ENCODE assay signal across 9 cellular contexts in the genomic region with DNA sequence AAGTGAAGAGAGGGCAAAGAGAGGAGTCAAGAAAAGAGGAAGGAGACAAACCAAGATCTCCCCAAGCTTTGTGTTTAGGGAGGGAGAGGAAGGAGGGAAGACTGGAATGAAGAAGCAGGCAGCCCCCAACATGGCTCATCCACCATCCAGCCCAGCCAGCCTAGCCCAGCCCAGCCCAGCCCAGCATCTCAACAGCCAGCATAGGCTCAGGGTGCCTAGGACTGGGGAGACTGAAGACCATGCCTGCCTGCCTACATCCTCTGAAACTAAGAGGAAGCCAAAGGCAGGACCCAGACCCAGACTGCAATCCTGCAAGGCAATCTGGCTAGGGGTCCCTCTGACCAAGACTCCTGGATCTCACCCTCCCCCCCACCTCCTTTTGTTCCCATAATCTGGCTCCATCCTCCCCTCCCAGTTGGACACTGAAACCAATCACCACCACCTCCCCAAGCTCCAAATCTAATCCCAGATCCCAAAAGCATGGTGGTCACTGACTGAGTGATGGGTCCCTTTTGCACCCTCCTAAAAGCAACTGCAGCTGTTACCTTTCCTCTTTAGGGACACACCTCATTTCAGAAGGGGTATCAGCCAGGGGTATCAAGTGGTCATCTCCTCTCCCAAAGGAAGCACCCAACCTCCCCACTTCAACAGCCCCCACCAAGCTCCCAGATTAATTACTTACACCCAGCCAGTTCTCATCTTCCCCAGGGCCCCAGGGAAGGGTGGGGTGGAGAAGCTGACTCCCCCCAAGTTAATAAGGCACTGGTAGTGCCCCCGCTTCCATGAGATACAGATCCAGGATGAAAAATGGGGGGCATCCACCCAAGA. TPM values are rescaled to one million over a fixed set of nuclear protein-coding genes. Genes with fewer than 3 reads are reported as not detected.
DNase-seq lines count a peak whose midpoint lies in the region; ATAC-seq, FAIRE-seq and TF ChIP-seq lines count a peak whose summit lies in the region.
"Had no signal": no experiment of that assay in that cellular context is flagged by ENCODE, and none has a peak within 500 bp of the region (broad histone marks: within the 10 kb centered on the region; RNA-seq: fewer than 3 reads in every experiment).

No MANE protein-coding gene starts in this region.

- no peak for TF ChIP-seq EP300 in A549 (IDR thresholded peaks at IDR 0.05)

- CTCF ChIA-PET in A549 (lab: Yijun Ruan, JAX): interaction anchor here (1.0 to 33.5 kb wide), 11 partner anchors 10 to 283 kb away, joined by 3 to 1202 read pairs (median 4); no protein-coding TSS in a partner anchor

- peak overlapping the region; percentile 79 to 81 for H3K9ac ChIP-seq in mucosa of rectum (ENCODE audit: low read depth in 1 of 2, low read length in 2 of 2)

- H3K4me3 ChIP-seq in A549: peak overlapping the region; percentile 81
- H3K4me3 ChIP-seq in breast epithelium: peak overlapping the region; percentile 93 to 99 (median 94)
- peak overlapping the region; percentile 84 to 86 for H3K4me3 ChIP-seq in mucosa of rectum (ENCODE audit: low read length in 2 of 2)

- no peaks in the 10 kb centered on the region for H3K9me3 Mint-ChIP-seq in IgD-negative memory B cell

- peak overlapping the region; percentile 91 to 94 (median 91) for H3K27ac Mint-ChIP-seq in IgD-negative memory B cell

- H3K36me3 Mint-ChIP-seq in IgD-negative memory B cell: peaks cover 1% of the 10 kb centered on the region

- TF ChIP-seq POLR2A in A549 (IDR thresholded peaks at IDR 0.05; ENCODE audit: low read length) (no peak), breast epithelium (IDR thresholded peaks at IDR 0.05) (no peak)

- H3K27me3 ChIP-seq in breast epithelium (no peaks in the 10 kb centered on the region), mucosa of rectum (ENCODE audit: control insufficient read depth in 2 of 2, insufficient read depth in 2 of 2, low read length in 2 of 2) (no peaks in the 10 kb centered on the region)

- H3K27me3 Mint-ChIP-seq in IgD-negative memory B cell: no peaks in the 10 kb centered on the region

- H3K36me3 ChIP-seq in breast epithelium (no peaks in the 10 kb centered on the region), mucosa of rectum (ENCODE audit: control insufficient read depth in 2 of 2, insufficient read depth in 2 of 2, low read length in 2 of 2) (no peaks in the 10 kb centered on the region)

- H3K4me3 Mint-ChIP-seq in IgD-negative memory B cell: peak overlapping the region; percentile 89 to 99 (median 96)

- peaks cover 26 to 34% (median 27%) of the 10 kb centered on the region in 3 donors for H3K4me1 Mint-ChIP-seq in IgD-negative memory B cell

- peaks cover 28% of the 10 kb centered on the region for H3K4me1 ChIP-seq in A549
- peaks cover 11 to 33% of the 10 kb centered on the region in 2 donors for H3K4me1 ChIP-seq in breast epithelium
- H3K4me1 ChIP-seq in mucosa of rectum (ENCODE audit: control insufficient read depth in 2 of 2, insufficient read depth in 2 of 2, low read length in 2 of 2): peaks cover 16 to 22% of the 10 kb centered on the region in 2 donors

- TF ChIP-seq CTCF in A549 (IDR thresholded peaks at IDR 0.05) (no peak), breast epithelium (IDR thresholded peaks at IDR 0.05) (no peak)

- no peak for FAIRE-seq in A549 (lab: Jason Lieb, UNC)

- no peak for TF ChIP-seq RAD21 in A549 (conservative IDR thresholded peaks at IDR 0.05 in 1 of 2, IDR thresholded peaks at IDR 0.05 in 1 of 2)

- H3K27ac ChIP-seq in A549 (peak overlapping the region in 1 of 2 experiments; percentile 87; a peak in 2 of 6 replicates), breast epithelium (peak overlapping the region; percentile 96 to 97), mucosa of rectum (ENCODE audit: low read depth in 2 of 2, low read length in 2 of 2) (peak overlapping the region in 1 of 2 donors; percentile 67)

- ATAC-seq in A549: no peak
- no peak for ATAC-seq in GM21825 (IDR thresholded peaks at IDR 0.05; ENCODE audit: unreplicated experiment)

- H3K9me3 ChIP-seq in A549: no peaks in the 10 kb centered on the region
- no peaks in the 10 kb centered on the region for H3K9me3 ChIP-seq in breast epithelium
- no peaks in the 10 kb centered on the region for H3K9me3 ChIP-seq in mucosa of rectum (ENCODE audit: control insufficient read depth in 2 of 2, low read length in 2 of 2)

- no peak for DNase-seq in A549 (ENCODE audit: low read depth in 1 of 2, low spot score in 1 of 2)
- no peak for DNase-seq in breast epithelium (ENCODE audit: low spot score in 2 of 2)
- no peak for DNase-seq in NCI-H2107 (lab: John Stamatoyannopoulos, UW)
- DNase-seq in cerebellar cortex (ENCODE audit: low spot score): no peak
- DNase-seq in cerebellum (ENCODE audit: low spot score): no peak

- intact Hi-C loops in breast epithelium (cut with DNase I; ENCODE audit: low total_unique reads): no loop called here

- 91% methylated on average over 1 of the region's 1 CpG for WGBS in A549 (ENCODE audit: missing lambda C conversion rate)

- H3K4me2 ChIP-seq in A549: peak overlapping the region; percentile 80

- POLR2A ChIA-PET in A549 (lab: Yijun Ruan, JAX): interaction anchor here (0.6 to 4.1 kb wide), 7 partner anchors 12 to 1705 kb away, joined by 3 to 50 read pairs (median 10); a partner anchor contains a TSS

TF ChIP-seq in A549, 52 proteins besides CTCF, POLR2A, EP300 and RAD21 (continues in another document):
- TF ChIP-seq JUN (IDR thresholded peaks at IDR 0.05) (no peak), BHLHE40 (IDR thresholded peaks at IDR 0.05; ENCODE audit: low read depth, low read length) (no peak), EHF (CRISPR knock-in tag; IDR thresholded peaks at IDR 0.05) (no peak), RFX5 (IDR thresholded peaks at IDR 0.05) (no peak), MAZ (IDR thresholded peaks at IDR 0.05; ENCODE audit: borderline replicate concordance, low read depth, low read length) (no peak), CBX2 (IDR thresholded peaks at IDR 0.05; ENCODE audit: borderline replicate concordance, low read depth) (no peak), MYC (IDR thresholded peaks at IDR 0.05; ENCODE audit: borderline replicate concordance, low read length) (no peak)
- TF ChIP-seq, protein P1, sequence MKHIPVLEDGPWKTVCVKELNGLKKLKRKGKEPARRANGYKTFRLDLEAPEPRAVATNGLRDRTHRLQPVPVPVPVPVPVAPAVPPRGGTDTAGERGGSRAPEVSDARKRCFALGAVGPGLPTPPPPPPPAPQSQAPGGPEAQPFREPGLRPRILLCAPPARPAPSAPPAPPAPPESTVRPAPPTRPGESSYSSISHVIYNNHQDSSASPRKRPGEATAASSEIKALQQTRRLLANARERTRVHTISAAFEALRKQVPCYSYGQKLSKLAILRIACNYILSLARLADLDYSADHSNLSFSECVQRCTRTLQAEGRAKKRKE (CRISPR knock-in tag; IDR thresholded peaks at IDR 0.05; ENCODE audit: low read depth): no peak
- TF ChIP-seq, protein P2, sequence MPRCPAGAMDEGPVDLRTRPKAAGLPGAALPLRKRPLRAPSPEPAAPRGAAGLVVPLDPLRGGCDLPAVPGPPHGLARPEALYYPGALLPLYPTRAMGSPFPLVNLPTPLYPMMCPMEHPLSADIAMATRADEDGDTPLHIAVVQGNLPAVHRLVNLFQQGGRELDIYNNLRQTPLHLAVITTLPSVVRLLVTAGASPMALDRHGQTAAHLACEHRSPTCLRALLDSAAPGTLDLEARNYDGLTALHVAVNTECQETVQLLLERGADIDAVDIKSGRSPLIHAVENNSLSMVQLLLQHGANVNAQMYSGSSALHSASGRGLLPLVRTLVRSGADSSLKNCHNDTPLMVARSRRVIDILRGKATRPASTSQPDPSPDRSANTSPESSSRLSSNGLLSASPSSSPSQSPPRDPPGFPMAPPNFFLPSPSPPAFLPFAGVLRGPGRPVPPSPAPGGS (IDR thresholded peaks at IDR 0.05): no peak

RNA-seq across cellular contexts. Expression of a gene that starts 1.2 kb away (rescaled TPM):
- polyA plus RNA-seq in A549 (2011; rRNA removed): 3.1 and 5.7 TPM in 2 replicates
- 1.9 and 3.7 TPM in 2 replicates for polyA plus RNA-seq in A549 (2012; cell fraction: cytosol; rRNA removed)
- 11.9 and 12.9 TPM in 2 replicates for polyA plus RNA-seq in A549 (2012; cell fraction: nucleus; rRNA removed)
- 3.2 to 7.1 TPM (median 4.5 TPM) in 3 replicates for polyA plus RNA-seq in A549 (2017; fragmentation: RNase III; extraction: RNeasy Plus Mini Kit Qiagen cat#74134 plus additional on column Dnase treatment)
- 8.4 and 11.0 TPM in 2 replicates for polyA minus RNA-seq in A549 (2011; rRNA and poly(A)+ RNA removed)
- polyA plus RNA-seq in IgD-negative memory B cell: 49.5 TPM
- 10 to 100 TPM; 66.5 to 79.3 (median 75.4) TPM for total RNA-seq in breast epithelium
- total RNA-seq in cerebellum: 42.6 TPM

RNA-seq across cellular contexts. Expression of a gene that starts 19.5 kb away (rescaled TPM):
- polyA plus RNA-seq in A549 (2011; rRNA removed) (5.4 and 5.6 TPM in 2 replicates), A549 (2017; fragmentation: RNase III; extraction: RNeasy Plus Mini Kit Qiagen cat#74134 plus additional on column Dnase treatment) (6.0 to 7.1 TPM (median 6.8 TPM) in 3 replicates), IgD-negative memory B cell (0.24 TPM)
- 8.2 and 11.1 TPM in 2 replicates for polyA plus RNA-seq in A549 (2012; cell fraction: cytosol; rRNA removed)
- polyA plus RNA-seq in A549 (2012; cell fraction: nucleus; rRNA removed): 23.5 and 24.0 TPM in 2 replicates
- polyA minus RNA-seq in A549 (2011; rRNA and poly(A)+ RNA removed): 16.0 and 16.7 TPM in 2 replicates
- total RNA-seq in breast epithelium (1 to 10 TPM; 1.2 to 2.1 (median 1.6) TPM), cerebellum (1.4 TPM)

RNA-seq across cellular contexts. Expression of a gene that starts 48.3 kb away (rescaled TPM):
- polyA plus RNA-seq in A549 (2011; rRNA removed) (0.05 TPM in 1 of 2 replicates, not detected in the other), A549 (2017; fragmentation: RNase III; extraction: RNeasy Plus Mini Kit Qiagen cat#74134 plus additional on column Dnase treatment) (0.12 to 0.16 TPM (median 0.15 TPM) in 3 replicates), IgD-negative memory B cell (not detected)
- polyA plus RNA-seq in A549 (2012; cell fraction: cytosol; rRNA removed): 0.04 and 0.06 TPM in 2 replicates
- 0.67 and 0.69 TPM in 2 replicates for polyA plus RNA-seq in A549 (2012; cell fraction: nucleus; rRNA removed)
- not detected in 2 replicates for polyA minus RNA-seq in A549 (2011; rRNA and poly(A)+ RNA removed)
- total RNA-seq in breast epithelium (under 1 TPM in 2 of 3 donors, not detected in 1; 0.29 to 0.33 TPM), cerebellum (not detected)
- total RNA-seq: T-helper 1 cell treated with Interleukin-12 subunit alpha and Interleukin-12 subunit beta and Interleukin-4 antibody, amounts not matched to agents 30 ng/mL and 1 ng/mL, for 36 hours had no signal

RNA-seq across cellular contexts. Expression of a gene that starts 51.7 kb away (rescaled TPM):
- polyA plus RNA-seq in A549 (2011; rRNA removed) (104 TPM in 2 replicates), A549 (2017; fragmentation: RNase III; extraction: RNeasy Plus Mini Kit Qiagen cat#74134 plus additional on column Dnase treatment) (122 to 130 TPM (median 128 TPM) in 3 replicates), IgD-negative memory B cell (22.5 TPM)
- polyA plus RNA-seq in A549 (2012; cell fraction: cytosol; rRNA removed): 216 and 285 TPM in 2 replicates
- polyA plus RNA-seq in A549 (2012; cell fraction: nucleus; rRNA removed): 173 and 235 TPM in 2 replicates
- polyA minus RNA-seq in A549 (2011; rRNA and poly(A)+ RNA removed): 147 and 151 TPM in 2 replicates
- total RNA-seq in breast epithelium (10 to 100 TPM; 34.7 to 39.8 (median 35.4) TPM), cerebellum (18.0 TPM)

RNA-seq across cellular contexts. Expression of a gene that starts 55.7 kb away (rescaled TPM):
- polyA plus RNA-seq in A549 (2011; rRNA removed) (64.9 and 75.0 TPM in 2 replicates), A549 (2017; fragmentation: RNase III; extraction: RNeasy Plus Mini Kit Qiagen cat#74134 plus additional on column Dnase treatment) (42.4 to 43.9 TPM (median 43.1 TPM) in 3 replicates), IgD-negative memory B cell (73.4 TPM)
- polyA plus RNA-seq in A549 (2012; cell fraction: cytosol; rRNA removed): 33.6 and 38.9 TPM in 2 replicates
- 15.7 and 19.4 TPM in 2 replicates for polyA plus RNA-seq in A549 (2012; cell fraction: nucleus; rRNA removed)
- 72.8 and 73.5 TPM in 2 replicates for polyA minus RNA-seq in A549 (2011; rRNA and poly(A)+ RNA removed)
- total RNA-seq in breast epithelium (10 to 100 TPM; 36.8 to 45.4 (median 43.6) TPM), cerebellum (18.1 TPM)
